1 cellular context compared by ENCODE assay signal in the genomic region with DNA sequence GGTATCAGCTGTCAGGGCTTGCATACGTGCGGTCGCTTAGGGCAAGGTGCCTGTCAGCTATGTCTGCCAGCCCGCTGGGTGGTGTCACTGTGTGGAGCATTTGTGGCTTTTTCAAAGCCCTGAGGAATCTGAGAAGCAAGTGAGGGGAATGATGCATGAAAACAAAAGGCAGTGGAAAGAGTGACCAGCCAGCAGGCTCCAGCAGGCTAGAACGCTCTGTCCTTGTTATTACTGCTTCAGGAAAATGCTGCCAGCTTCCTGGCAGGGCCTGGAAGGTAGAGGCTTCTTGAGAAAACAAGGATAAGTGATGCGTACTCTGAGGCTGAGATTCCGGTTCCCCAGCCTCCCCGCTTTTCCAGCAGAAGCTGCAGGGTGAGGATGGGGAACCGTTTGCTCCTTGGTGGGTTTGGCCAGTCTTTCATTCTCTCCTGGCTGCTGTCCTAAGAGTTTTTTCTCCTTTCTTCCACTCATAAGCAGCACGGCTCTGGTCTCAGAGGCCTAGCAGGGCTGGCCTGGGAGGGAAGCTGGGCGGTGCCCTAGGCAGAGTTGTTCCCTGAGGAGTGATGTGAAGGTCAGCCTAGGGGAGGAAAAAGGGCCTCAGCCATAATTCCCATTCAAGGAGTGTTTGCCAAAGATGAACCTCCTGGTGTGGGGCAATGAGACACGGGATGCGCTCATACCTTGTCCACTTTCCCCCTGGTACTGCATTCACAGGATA.
TF ChIP-seq lines count a peak whose summit lies in the region.

No MANE protein-coding gene starts in this region.

TF ChIP-seq in SK-N-SH treated with all-trans-retinoic acid at 6 μM for 48 hours, 23 proteins besides CTCF, POLR2A, EP300 and RAD21 (continued from another document):
- TF ChIP-seq TSHZ2 (CRISPR knock-in tag; IDR thresholded peaks at IDR 0.05) (no peak), POU6F1 (CRISPR knock-in tag; IDR thresholded peaks at IDR 0.05; ENCODE audit: borderline replicate concordance, low read depth) (no peak)
- TF ChIP-seq, protein P1, sequence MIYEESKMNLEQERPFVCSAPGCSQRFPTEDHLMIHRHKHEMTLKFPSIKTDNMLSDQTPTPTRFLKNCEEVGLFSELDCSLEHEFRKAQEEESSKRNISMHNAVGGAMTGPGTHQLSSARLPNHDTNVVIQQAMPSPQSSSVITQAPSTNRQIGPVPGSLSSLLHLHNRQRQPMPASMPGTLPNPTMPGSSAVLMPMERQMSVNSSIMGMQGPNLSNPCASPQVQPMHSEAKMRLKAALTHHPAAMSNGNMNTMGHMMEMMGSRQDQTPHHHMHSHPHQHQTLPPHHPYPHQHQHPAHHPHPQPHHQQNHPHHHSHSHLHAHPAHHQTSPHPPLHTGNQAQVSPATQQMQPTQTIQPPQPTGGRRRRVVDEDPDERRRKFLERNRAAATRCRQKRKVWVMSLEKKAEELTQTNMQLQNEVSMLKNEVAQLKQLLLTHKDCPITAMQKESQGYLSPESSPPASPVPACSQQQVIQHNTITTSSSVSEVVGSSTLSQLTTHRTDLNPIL (CRISPR knock-in tag; IDR thresholded peaks at IDR 0.05; ENCODE audit: low read depth) = no peak
